Comparison of ENCODE assay signal across 2 cellular contexts in genomic region chr16:28494141-28494851, GRCh38.
TF ChIP-seq lines count a peak whose summit lies in the region.

APOBR (plus strand) TSS chr16:28494643; CDS start chr16:28494682, 39 bp downstream.

TF ChIP-seq in SK-N-SH, 30 proteins besides CTCF, POLR2A, EP300 and RAD21 (continued from another document):
- TF ChIP-seq REST (IDR thresholded peaks at IDR 0.05; ENCODE audit: low read depth, low read length) (no peak), MXI1 (IDR thresholded peaks at IDR 0.05; ENCODE audit: low read depth, low read length) (no peak), FOXJ3 (CRISPR knock-in tag; IDR thresholded peaks at IDR 0.05) (no peak), FOSL2 (IDR thresholded peaks at IDR 0.05; ENCODE audit: borderline replicate concordance, low read depth) (no peak), IRF3 (IDR thresholded peaks at IDR 0.05; ENCODE audit: low read depth, low read length) (no peak), NRF1 (IDR thresholded peaks at IDR 0.05; ENCODE audit: low read depth, low read length) (no peak), USF2 (IDR thresholded peaks at IDR 0.05; ENCODE audit: borderline replicate concordance, low read depth, low read length) (no peak), ELF1 (IDR thresholded peaks at IDR 0.05) (no peak), EZH2phosphoT487 (IDR thresholded peaks at IDR 0.05; ENCODE audit: borderline replicate concordance, low read depth) (no peak), MEF2A (IDR thresholded peaks at IDR 0.05; ENCODE audit: borderline replicate concordance, low read depth) (no peak)

TF ChIP-seq in SK-N-SH treated with all-trans-retinoic acid at 6 μM for 48 hours, 23 proteins besides CTCF, POLR2A, EP300 and RAD21 (continued from another document):
- TF ChIP-seq POU6F1 (CRISPR knock-in tag; IDR thresholded peaks at IDR 0.05; ENCODE audit: borderline replicate concordance, low read depth) = no peak
- no peak for TF ChIP-seq ISL1 (CRISPR knock-in tag; IDR thresholded peaks at IDR 0.05)
- no peak for TF ChIP-seq TCF4 (CRISPR knock-in tag; IDR thresholded peaks at IDR 0.05; ENCODE audit: borderline replicate concordance)
